Comparison of ENCODE assay signal across 21 cellular contexts in genomic region chr6:79005497-79005896, GRCh38.
"Had no signal": no experiment of that assay in that cellular context is flagged by ENCODE, and none has a peak within 500 bp of the region (broad histone marks: within the 10 kb centered on the region; RNA-seq: fewer than 3 reads in every experiment).

No MANE protein-coding gene starts in this region.

- FAIRE-seq: frontal cortex had no signal

- H3K36me3 ChIP-seq: ovary, prostate gland had no signal

- H3K27ac ChIP-seq: adrenal gland, hepatocyte, ovary, prostate gland, VCaP had no signal

- H3K79me2 ChIP-seq: hepatocyte had no signal

- H3K4me3 ChIP-seq: adrenal gland, hepatocyte, left lung, lung, ovary, prostate gland, thyroid gland had no signal

- H2AFZ ChIP-seq: hepatocyte had no signal

- H3K27me3 ChIP-seq: adrenal gland, hepatocyte, left lung, ovary, thyroid gland had no signal

- H3K4me1 ChIP-seq: prostate gland had no signal

- H3K9me3 ChIP-seq: left lung, ovary, prostate gland, thyroid gland had no signal

- DNase-seq: activated CD4-positive, alpha-beta T cell treated with anti-CD3 and anti-CD28 coated beads, Interleukin-2, amount 10 ng/mL, durations not matched to agents 24 days and 14 days; activated CD8-positive, alpha-beta T cell treated with anti-CD3 and anti-CD28 coated beads for 36 hours; activated gamma-delta T cell; activated naive CD4-positive, alpha-beta T cell treated with anti-CD3 and anti-CD28 coated beads, Interleukin-2, amount 50 U/mL, for 16 hours; adrenal gland; cortex of kidney; glutamatergic neuron; immature natural killer cell; left lung; midbrain; natural killer cell; ovary; stimulated activated CD4-positive, alpha-beta T cell treated with anti-CD3 and anti-CD28 coated beads, Interleukin-4, amount 100 ng/mL, for 24 hours; stimulated activated naive CD8-positive, alpha-beta T cell treated with anti-CD3 and anti-CD28 coated beads, Interleukin-15, Interleukin-2, amounts not matched to agents 100 U/mL and 50 U/mL, for 24 hours; thyroid gland had no signal

- ATAC-seq: activated CD4-positive, CD25-positive, alpha-beta regulatory T cell treated with anti-CD3 and anti-CD28 coated beads, Interleukin-2, amount 50 U/mL, for 24 hours; activated CD8-positive, alpha-beta T cell treated with anti-CD3 and anti-CD28 coated beads for 36 hours; left lung; natural killer cell; stimulated activated naive CD8-positive, alpha-beta T cell treated with anti-CD3 and anti-CD28 coated beads, Interleukin-15, Interleukin-2, amounts not matched to agents 100 U/mL and 50 U/mL, for 24 hours had no signal
